In the genomic region with DNA sequence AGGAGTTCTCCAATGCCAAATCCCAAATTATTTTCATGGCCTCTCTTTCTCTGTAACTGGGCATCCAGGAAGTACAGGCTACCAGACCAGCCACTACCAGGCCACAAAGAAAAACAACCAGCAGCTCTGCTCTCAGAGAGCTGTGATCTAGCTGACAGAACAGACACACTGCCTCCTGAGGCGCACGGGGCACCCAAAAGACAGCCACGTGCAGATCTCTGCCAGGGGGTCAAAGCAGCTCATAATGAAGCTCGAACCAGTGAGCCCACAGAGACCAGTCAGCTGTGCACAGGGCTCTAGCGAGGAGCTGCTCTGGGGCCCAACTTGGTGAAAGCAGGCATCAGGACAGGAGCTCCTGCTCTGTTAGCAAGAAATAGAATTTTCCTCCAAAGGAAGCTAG, we compare ENCODE assay signal across 1 cellular context.
TF ChIP-seq lines count a peak whose summit lies in the region.

No MANE protein-coding gene starts in this region.

TF ChIP-seq in A549, 52 proteins besides CTCF, POLR2A, EP300 and RAD21 (continued from another document):
- TF ChIP-seq, protein P1, sequence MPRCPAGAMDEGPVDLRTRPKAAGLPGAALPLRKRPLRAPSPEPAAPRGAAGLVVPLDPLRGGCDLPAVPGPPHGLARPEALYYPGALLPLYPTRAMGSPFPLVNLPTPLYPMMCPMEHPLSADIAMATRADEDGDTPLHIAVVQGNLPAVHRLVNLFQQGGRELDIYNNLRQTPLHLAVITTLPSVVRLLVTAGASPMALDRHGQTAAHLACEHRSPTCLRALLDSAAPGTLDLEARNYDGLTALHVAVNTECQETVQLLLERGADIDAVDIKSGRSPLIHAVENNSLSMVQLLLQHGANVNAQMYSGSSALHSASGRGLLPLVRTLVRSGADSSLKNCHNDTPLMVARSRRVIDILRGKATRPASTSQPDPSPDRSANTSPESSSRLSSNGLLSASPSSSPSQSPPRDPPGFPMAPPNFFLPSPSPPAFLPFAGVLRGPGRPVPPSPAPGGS (IDR thresholded peaks at IDR 0.05), result no peak
- TF ChIP-seq, protein P2, sequence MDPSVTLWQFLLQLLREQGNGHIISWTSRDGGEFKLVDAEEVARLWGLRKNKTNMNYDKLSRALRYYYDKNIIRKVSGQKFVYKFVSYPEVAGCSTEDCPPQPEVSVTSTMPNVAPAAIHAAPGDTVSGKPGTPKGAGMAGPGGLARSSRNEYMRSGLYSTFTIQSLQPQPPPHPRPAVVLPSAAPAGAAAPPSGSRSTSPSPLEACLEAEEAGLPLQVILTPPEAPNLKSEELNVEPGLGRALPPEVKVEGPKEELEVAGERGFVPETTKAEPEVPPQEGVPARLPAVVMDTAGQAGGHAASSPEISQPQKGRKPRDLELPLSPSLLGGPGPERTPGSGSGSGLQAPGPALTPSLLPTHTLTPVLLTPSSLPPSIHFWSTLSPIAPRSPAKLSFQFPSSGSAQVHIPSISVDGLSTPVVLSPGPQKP (IDR thresholded peaks at IDR 0.05; ENCODE audit: low read depth, low read length), result no peak
- TF ChIP-seq HOXB5 (CRISPR knock-in tag; IDR thresholded peaks at IDR 0.05) (no peak), MAFK (IDR thresholded peaks at IDR 0.05; ENCODE audit: partially characterized antibody) (no peak), NPAS2 (CRISPR knock-in tag; IDR thresholded peaks at IDR 0.05; ENCODE audit: borderline replicate concordance) (no peak), RCOR1 (IDR thresholded peaks at IDR 0.05; ENCODE audit: low read depth, low read length) (no peak), NFE2L2 (conservative IDR thresholded peaks at IDR 0.05; ENCODE audit: low read length) (no peak), CEBPB (IDR thresholded peaks at IDR 0.05) (no peak), CHD2 (IDR thresholded peaks at IDR 0.05; ENCODE audit: low read length, partially characterized antibody) (no peak), ZNF302 (CRISPR knock-in tag; IDR thresholded peaks at IDR 0.05) (no peak), RARB (CRISPR knock-in tag; IDR thresholded peaks at IDR 0.05) (no peak)
- TF ChIP-seq, protein P3, sequence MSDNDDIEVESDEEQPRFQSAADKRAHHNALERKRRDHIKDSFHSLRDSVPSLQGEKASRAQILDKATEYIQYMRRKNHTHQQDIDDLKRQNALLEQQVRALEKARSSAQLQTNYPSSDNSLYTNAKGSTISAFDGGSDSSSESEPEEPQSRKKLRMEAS (IDR thresholded peaks at IDR 0.05), result no peak
TF ChIP-seq in A549: peak in this region for 0.
